In the genomic region with DNA sequence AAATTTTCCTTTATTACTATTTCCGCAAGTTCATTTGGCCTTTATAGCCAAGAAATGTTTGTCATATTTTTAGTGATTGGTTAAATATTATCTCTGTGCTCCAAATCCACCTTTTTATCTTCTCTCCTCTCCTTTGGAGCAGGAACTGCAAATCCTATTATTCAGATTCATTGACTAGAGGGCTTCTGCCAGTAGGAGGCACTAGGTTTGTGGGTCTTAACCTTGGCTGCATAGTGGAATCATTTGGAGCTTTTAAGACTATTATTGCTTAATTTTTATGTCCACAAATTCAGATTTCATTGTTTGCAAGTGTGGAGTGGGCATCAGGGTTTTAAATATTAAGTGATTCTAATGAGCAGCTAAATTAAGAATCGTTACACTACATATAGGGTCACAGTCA, we compare ENCODE assay signal across 15 cellular contexts.
A peak's percentile ranks its signal among the peaks of the same experiment; 100 is the strongest.
DNase-seq lines count a peak whose midpoint lies in the region; ATAC-seq and TF ChIP-seq lines count a peak whose summit lies in the region.
"Had no signal": no experiment of that assay in that cellular context is flagged by ENCODE, and none has a peak within 500 bp of the region (broad histone marks: within the 10 kb centered on the region; RNA-seq: fewer than 3 reads in every experiment).

No MANE protein-coding gene starts in this region.

- H2AFZ ChIP-seq in H9 (ENCODE audit: low read length), result no peak overlapping the region

- H3K27ac ChIP-seq in H9 (ENCODE audit: insufficient read length, low read depth, low read length) (no peak overlapping the region), Panc1 (ENCODE audit: low read length) (no peak overlapping the region), stomach (no peak overlapping the region)
- H3K27ac ChIP-seq: gastrocnemius medialis, uterus had no signal

- TF ChIP-seq EP300 in stomach (IDR thresholded peaks at IDR 0.05), result no peak

- no peak overlapping the region for H2AK5ac ChIP-seq in H9 (ENCODE audit: insufficient read length, low read length)

- H3K4me3 ChIP-seq in Panc1 (ENCODE audit: low read depth in 2 of 2, low read length in 2 of 2), result no peak overlapping the region
- no peak overlapping the region for H3K4me3 ChIP-seq in stomach
- H3K4me3 ChIP-seq: gastrocnemius medialis, uterus had no signal

- H4K91ac ChIP-seq in H9 (ENCODE audit: insufficient read length, low read depth, low read length), result no peak overlapping the region

- H4K5ac ChIP-seq in H9 (ENCODE audit: insufficient read length, low read depth, low read length), result no peak overlapping the region

- no peaks in the 10 kb centered on the region for H3K79me2 ChIP-seq in H9 (ENCODE audit: insufficient read depth, low read length)

- no TSS peak for BruUV-seq in Panc1 (replicated peaks; lab: Mats Ljungman, UMichigan)

- no peak overlapping the region for H4K8ac ChIP-seq in H9 (replicated peaks; ENCODE audit: insufficient read length, low read depth, low read length)

- H3K79me1 ChIP-seq in H9 (ENCODE audit: insufficient read depth, low read depth, low read length, poor library complexity, severe bottlenecking), result no peaks in the 10 kb centered on the region

- POLR2A ChIA-PET in Panc1 (lab: Charles Lee), result no interaction called here

- H3K4me1 ChIP-seq in H9 (ENCODE audit: insufficient read depth, low read length) (no peaks in the 10 kb centered on the region), Panc1 (ENCODE audit: control insufficient read depth, insufficient read depth, low read length) (no peaks in the 10 kb centered on the region), stomach (no peaks in the 10 kb centered on the region)
- H3K4me1 ChIP-seq: gastrocnemius medialis, uterus had no signal

- no peaks in the 10 kb centered on the region for H3K9me3 Mint-ChIP-seq in H9
- H3K9me3 Mint-ChIP-seq: nephron had no signal

- H3K27me3 Mint-ChIP-seq in H9 (ENCODE audit: low read depth), result peaks cover 1% of the 10 kb centered on the region; the same call in 1 of the 2 replicates

- no peak overlapping the region for H3K4me2 ChIP-seq in H9 (ENCODE audit: insufficient read depth, insufficient read length, low read length)

- no peak overlapping the region for H3K4me3 Mint-ChIP-seq in H9
- H3K4me3 Mint-ChIP-seq: nephron had no signal

- TF ChIP-seq CTCF in H9 (conservative IDR thresholded peaks at IDR 0.05) (peak; percentile 80), Panc1 (IDR thresholded peaks at IDR 0.05) (peak; percentile 8; the same call in 1 of the 2 replicates), stomach (IDR thresholded peaks at IDR 0.05) (no peak)

- H2BK5ac ChIP-seq in H9 (ENCODE audit: insufficient read length, low read length), result no peak overlapping the region

- no peak overlapping the region for H2BK12ac ChIP-seq in H9 (ENCODE audit: insufficient read length, low read depth, low read length)

- H3K9ac ChIP-seq in H9 (ENCODE audit: extremely low read depth, insufficient read length, low read length), result no peak overlapping the region

- H2BK20ac ChIP-seq in H9 (ENCODE audit: low read depth, low read length, poor library complexity, severe bottlenecking), result no peak overlapping the region

- TF ChIP-seq POLR2A in stomach (IDR thresholded peaks at IDR 0.05), result no peak

- no peaks in the 10 kb centered on the region for H3K23me2 ChIP-seq in H9 (ENCODE audit: insufficient read length, low read depth, low read length, poor library complexity, severe bottlenecking)

- no peak overlapping the region for H2BK15ac ChIP-seq in H9 (ENCODE audit: low read depth, low read length)

- H3K9me3 ChIP-seq in H9 (ENCODE audit: control insufficient read depth, low read depth, low read length) (no peaks in the 10 kb centered on the region), Panc1 (ENCODE audit: control insufficient read depth, insufficient read depth, low read depth, low read length) (no peaks in the 10 kb centered on the region), stomach (no peaks in the 10 kb centered on the region)
- H3K9me3 ChIP-seq: gastrocnemius medialis, uterus had no signal

- no CpG with 5 or more reads among the region's 2 CpGs for WGBS in H9 (ENCODE audit: extremely low coverage, insufficient read length, low lambda C conversion rate)
- WGBS in stomach, 5 donors, result 85 to 92% (median 87%) methylated on average over 2 of the region's 2 CpGs

- intact Hi-C loops in Panc1 (cut with micrococcal nuclease; ENCODE audit: unreplicated experiment), result no loop called here
- intact Hi-C loops in stomach (cut with DNase I; ENCODE audit: low total_unique reads), result no loop called here

- no peaks in the 10 kb centered on the region for H3K36me3 Mint-ChIP-seq in H9 (ENCODE audit: insufficient read depth in 1 of 3, low read depth in 3 of 3)

- H3K36me3 ChIP-seq in Panc1 (ENCODE audit: control insufficient read depth, insufficient read depth, low read length) (no peaks in the 10 kb centered on the region), stomach (no peaks in the 10 kb centered on the region)
- H3K36me3 ChIP-seq: gastrocnemius medialis, uterus had no signal

- no peak overlapping the region for H3T11ph ChIP-seq in H9 (ENCODE audit: low read length)

- H3K18ac ChIP-seq in H9 (ENCODE audit: insufficient read length, low read depth, low read length), result no peak overlapping the region

- no peak overlapping the region for H3K14ac ChIP-seq in H9 (ENCODE audit: insufficient read depth, low read length)

- in situ Hi-C loops in Panc1 (cut with HindIII; ENCODE audit: low pct_unique_long_range_greater_than_20kb, low sequenced_read_pairs), result no loop called here

- ATAC-seq in Panc1, result no peak
- ATAC-seq in GM21825 (IDR thresholded peaks at IDR 0.05; ENCODE audit: unreplicated experiment), result no peak
- ATAC-seq: gastrocnemius medialis had no signal

- H3K27me3 ChIP-seq in H9 (ENCODE audit: insufficient read depth, low read length) (no peaks in the 10 kb centered on the region), Panc1 (ENCODE audit: control insufficient read depth, insufficient read depth, low read length) (no peaks in the 10 kb centered on the region), stomach (no peaks in the 10 kb centered on the region)
- H3K27me3 ChIP-seq: gastrocnemius medialis, uterus had no signal

- 0 out of 4 replicates have a peak, but pooled peaks cover 0 to 2% of the 10 kb centered on the region in 2 experiments for H3K4me1 Mint-ChIP-seq in H9
- H3K4me1 Mint-ChIP-seq: nephron had no signal

- H3K56ac ChIP-seq in H9 (ENCODE audit: insufficient read length, low read depth, low read length), result no peak overlapping the region

- no peak overlapping the region for H3K27ac Mint-ChIP-seq in H9
- H3K27ac Mint-ChIP-seq: nephron had no signal

- DNase-seq in AML-193 (lab: John Stamatoyannopoulos, UW) (peak; percentile 10 to 26), H9 (no peak), Panc1 (ENCODE audit: low read depth, low spot score) (no peak), iPS-NIHi11 (ENCODE audit: low spot score) (peak; percentile 14), NCI-H524 treated with DMSO at 0.1 percent for 48 hours (lab: John Stamatoyannopoulos, UW) (no peak), OCI-M2 (lab: John Stamatoyannopoulos, UW; ENCODE audit: unreplicated experiment) (no peak), stomach (no peak)
- DNase-seq: activated effector memory CD4-positive, alpha-beta T cell treated with Interleukin-2 at 50 U/mL for 16 hours; amygdala; gastrocnemius medialis; GF-D8; NCI-H2029; uterus had no signal

- H3K23ac ChIP-seq in H9 (ENCODE audit: insufficient read length, low read depth, low read length), result no peak overlapping the region

- no peak overlapping the region for H3K4ac ChIP-seq in H9 (ENCODE audit: low read depth, low read length)

- CTCF ChIA-PET in Panc1 (lab: Charles Lee), result no interaction called here

- H2BK120ac ChIP-seq in H9 (ENCODE audit: low read depth, low read length, poor library complexity, severe bottlenecking), result no peak overlapping the region

- H4K20me1 ChIP-seq in H9 (ENCODE audit: control insufficient read depth, insufficient read depth, insufficient read length), result no peaks in the 10 kb centered on the region

Comparison
In these comparisons a context has a peak if more than half of its experiments do, and no peak if none do; other contexts are left out.
1. DNase-seq: peak in AML-193 (2 of 2) and iPS-NIHi11 (single experiment); none in H9 (single experiment), Panc1 (single experiment), NCI-H524 treated with DMSO at 0.1 percent for 48 hours (single experiment), OCI-M2 (single experiment) and stomach (single experiment).
2. CTCF ChIP-seq: peak in H9 (single experiment) and Panc1 (single experiment); none in stomach (0 of 7).